ENCODE assay signal across 8 cellular contexts in the genomic region with DNA sequence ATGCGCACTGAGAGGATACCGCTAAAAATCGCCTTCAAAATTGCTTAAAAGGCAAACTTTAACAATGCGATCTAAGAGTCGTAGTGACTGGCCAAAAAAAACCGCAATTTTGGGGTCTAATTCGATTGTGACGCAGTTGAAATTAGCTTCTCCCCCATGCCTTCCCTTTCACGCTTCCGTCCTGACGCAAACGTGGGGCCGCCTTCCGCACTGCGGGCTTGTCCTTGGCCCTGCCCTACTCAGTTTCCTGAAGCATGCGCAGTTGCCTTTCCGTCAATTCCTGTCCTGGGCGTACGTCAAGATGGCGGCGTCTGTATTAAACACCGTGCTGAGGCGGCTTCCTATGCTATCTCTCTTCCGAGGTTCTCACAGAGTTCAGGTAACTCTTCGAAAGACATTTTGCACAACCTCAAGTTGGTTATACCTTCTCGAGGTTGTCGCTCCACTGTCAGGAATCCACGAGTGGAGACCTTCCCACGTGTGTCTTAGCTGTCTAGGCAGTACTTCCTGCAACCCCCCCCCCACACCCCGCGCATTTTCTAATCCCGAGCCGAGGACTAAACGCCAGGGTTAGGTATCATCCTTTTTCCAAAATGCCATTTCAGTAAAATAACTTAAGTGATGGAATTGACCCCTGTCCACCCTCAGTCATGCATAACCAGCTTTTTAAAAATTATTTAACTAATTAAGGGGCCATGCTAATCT. TPM values are rescaled to one million over a fixed set of nuclear protein-coding genes. Genes with fewer than 3 reads are reported as not detected.
DNase-seq lines count a peak whose midpoint lies in the region; ATAC-seq and TF ChIP-seq lines count a peak whose summit lies in the region.

MRPS18B (plus strand) TSS at position 276 of the 705 bp plus-strand sequence; CDS start at position 302, 26 bp downstream.

- TF ChIP-seq CTCF in omental fat pad (IDR thresholded peaks at IDR 0.05) (no peak), testis (IDR thresholded peaks at IDR 0.05) (no peak)

- 0 to 1% methylated on average over 34 of the region's 34 CpGs for WGBS in testis, 2 donors

- H3K4me3 Mint-ChIP-seq in activated naive CD4-positive, alpha-beta T cell treated with anti-CD3 and anti-CD28 coated beads, Interleukin-2, amount 50 U/mL, for 24 hours, result peak within 1 kb of the TSS; percentile 94

- no peak for TF ChIP-seq POLR2A in testis (IDR thresholded peaks at IDR 0.05)

- no peaks in the 10 kb centered on the region for H3K9me3 ChIP-seq in testis

- H3K4me1 Mint-ChIP-seq in activated naive CD4-positive, alpha-beta T cell treated with anti-CD3 and anti-CD28 coated beads, Interleukin-2, amount 50 U/mL, for 24 hours, result peaks cover 34% of the 10 kb centered on the region

- H3K36me3 ChIP-seq in testis (ENCODE audit: low read depth, missing control alignments), result no peaks in the 10 kb centered on the region

- intact Hi-C loops in testis (cut with DNase I; ENCODE audit: low total_unique reads), result no loop called here

- H3K36me3 Mint-ChIP-seq in activated naive CD4-positive, alpha-beta T cell treated with anti-CD3 and anti-CD28 coated beads, Interleukin-2, amount 50 U/mL, for 24 hours, result peaks cover 40% of the 10 kb centered on the region

- peak within 1 kb of the TSS; percentile 98 to 99 for H3K27ac ChIP-seq in testis

- peak; percentile 69 for ATAC-seq in HG02571 (IDR thresholded peaks at IDR 0.05; ENCODE audit: unreplicated experiment)
- ATAC-seq in SK-N-SH treated with all-trans-retinoic acid at 6 μM for 48 hours, result peak; percentile 76
- peak; percentile 94 for ATAC-seq in omental fat pad (ENCODE audit: low FRiP score)

- H3K9me3 Mint-ChIP-seq in activated naive CD4-positive, alpha-beta T cell treated with anti-CD3 and anti-CD28 coated beads, Interleukin-2, amount 50 U/mL, for 24 hours, result no peaks in the 10 kb centered on the region

- DNase-seq in GM04504 (ENCODE audit: low read depth), result peak; percentile 98
- peak; percentile 92 for DNase-seq in NCI-H1048 (lab: John Stamatoyannopoulos, UW)
- DNase-seq in glomerular visceral epithelial cell (ENCODE audit: extremely low spot score), result peak; percentile 98
- peak; percentile 84 for DNase-seq in omental fat pad (ENCODE audit: low spot score)
- peak; percentile 99 for DNase-seq in testis

- peaks cover 15% of the 10 kb centered on the region for H3K4me1 ChIP-seq in testis

- H3K27ac Mint-ChIP-seq in activated naive CD4-positive, alpha-beta T cell treated with anti-CD3 and anti-CD28 coated beads, Interleukin-2, amount 50 U/mL, for 24 hours, result peak within 1 kb of the TSS; percentile 99

- no peaks in the 10 kb centered on the region for H3K27me3 Mint-ChIP-seq in activated naive CD4-positive, alpha-beta T cell treated with anti-CD3 and anti-CD28 coated beads, Interleukin-2, amount 50 U/mL, for 24 hours

- H3K27me3 ChIP-seq in testis, result no peaks in the 10 kb centered on the region

- peak within 1 kb of the TSS; percentile 76 to 96 for H3K4me3 ChIP-seq in testis

TF ChIP-seq in SK-N-SH treated with all-trans-retinoic acid at 6 μM for 48 hours, 23 proteins besides CTCF, POLR2A, EP300 and RAD21:
- TF ChIP-seq PPARA (CRISPR knock-in tag; IDR thresholded peaks at IDR 0.05; ENCODE audit: borderline replicate concordance), result no peak
- TF ChIP-seq ZNF8 (CRISPR knock-in tag; IDR thresholded peaks at IDR 0.05), result 0 out of 2 replicates have a peak, but pooled peaks have one; percentile 36

RNA-seq across cellular contexts. Expression of gene MRPS18B, which starts in this region (rescaled TPM):
- total RNA-seq in omental fat pad, result 10 to 100 TPM; 35.7 to 67.4 (median 43.0) TPM
- total RNA-seq in testis, result 10 to 100 TPM; 36.1 to 49.5 TPM
- 54.5 TPM for polyA plus RNA-seq in testis (ENCODE audit: insufficient read depth, low read depth, low replicate concordance)

Comparison
In these comparisons a context has a peak if more than half of its experiments do, and no peak if none do; other contexts are left out.
1. Peak in every context shown above with its lines: DNase-seq, ATAC-seq, H3K4me3 ChIP-seq and H3K27ac ChIP-seq.